In the genomic region with DNA sequence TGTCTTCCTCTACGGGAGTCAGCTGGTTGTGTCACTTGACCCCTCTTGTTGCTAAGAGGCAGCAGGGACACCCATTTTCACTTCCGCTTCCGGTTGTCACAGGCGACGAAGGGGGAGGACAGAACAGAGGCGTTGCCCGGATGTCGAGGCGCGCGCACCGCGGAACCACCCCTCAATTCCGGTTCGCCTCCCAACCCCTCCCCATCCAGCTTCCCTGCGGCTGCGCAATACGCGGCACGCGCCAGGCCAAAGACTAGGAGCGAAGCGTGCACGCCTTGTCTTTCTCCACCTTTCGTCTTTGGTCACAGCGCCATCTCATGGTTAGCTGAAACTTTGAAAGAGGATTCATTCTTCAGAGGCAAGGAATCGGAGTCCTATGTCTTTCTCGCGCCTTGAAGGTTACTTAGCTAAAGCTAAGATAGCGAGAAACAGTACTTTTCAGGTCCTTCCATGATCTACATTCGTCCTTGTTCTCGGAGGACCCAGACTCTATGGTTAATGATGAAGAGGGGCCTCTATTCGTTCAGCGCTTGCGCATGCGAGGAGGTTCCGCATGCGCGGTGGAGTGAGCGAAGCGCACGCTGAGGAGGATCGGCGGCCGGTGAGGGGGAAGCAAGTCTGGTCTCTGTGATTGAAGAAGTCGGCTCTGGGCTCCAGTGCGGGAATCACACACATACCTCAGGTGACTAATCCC, we compare ENCODE assay signal across 8 cellular contexts. TPM values are rescaled to one million over a fixed set of nuclear protein-coding genes. Genes with fewer than 3 reads are reported as not detected.
DNase-seq lines count a peak whose midpoint lies in the region; TF ChIP-seq lines count a peak whose summit lies in the region.

Gene ATP6V1D, minus strand, starts transcription at position 30 of the 694 bp plus-strand sequence. CDS start 106 bp downstream, outside the sequence.
Gene EIF2S1, plus strand, starts transcription at position 554 of the 694 bp plus-strand sequence. CDS start 4,440 bp downstream, outside the sequence.

- H3K36me3 ChIP-seq in GM06990 (ENCODE audit: control insufficient read depth, insufficient read depth, low read length), result no peaks in the 10 kb centered on the region; the same call in 1 of the 2 replicates
- H3K36me3 ChIP-seq in SK-N-MC (ENCODE audit: insufficient read depth, low read length), result peaks cover 23% of the 10 kb centered on the region

- no peaks in the 10 kb centered on the region for H3K27me3 ChIP-seq in GM06990 (replicated peaks; ENCODE audit: control insufficient read depth, insufficient read depth, low read length)

- DNase-seq in GM06990 (ENCODE audit: extremely low read depth, insufficient read length), result peak; percentile 100
- DNase-seq in HFF-Myc (ENCODE audit: extremely low read depth, low read depth), result peak; percentile 99
- peak; percentile 96 for DNase-seq in NAMALWA (ENCODE audit: low spot score)
- DNase-seq in SK-N-MC (ENCODE audit: low read depth, low spot score), result peak; percentile 91
- peak; percentile 99 for DNase-seq in activated naive CD4-positive, alpha-beta T cell treated with anti-CD3 and anti-CD28 coated beads, Interleukin-2, amount 50 U/mL, for 16 hours
- peak; percentile 97 for DNase-seq in germinal center (ENCODE audit: low spot score)
- peak; percentile 90 to 100 (median 99) for DNase-seq in nucleus accumbens (lab: John Stamatoyannopoulos, UW)

- H3K27ac ChIP-seq in SK-N-MC, result peak within 1 kb of the TSS; percentile 99
- H3K27ac ChIP-seq in temporal lobe (ENCODE audit: low read depth, low read length), result peak within 1 kb of the TSS; percentile 96

- TF ChIP-seq CTCF in GM06990 (IDR thresholded peaks at IDR 0.05; ENCODE audit: insufficient read depth, low read length, poor library complexity, severe bottlenecking) (peak; percentile 97), HFF-Myc (IDR thresholded peaks at IDR 0.05; ENCODE audit: low read depth, low read length, missing control alignments) (peak; percentile 96)

- H3K9me3 ChIP-seq in SK-N-MC (ENCODE audit: low read depth, low read length), result no peaks in the 10 kb centered on the region

- H3K4me3 ChIP-seq in GM06990 (replicated peaks; ENCODE audit: low read depth, low read length) (peak within 1 kb of the TSS; percentile 98), HFF-Myc (replicated peaks; ENCODE audit: low read depth, low read length) (peak within 1 kb of the TSS; percentile 97), SK-N-MC (peak within 1 kb of the TSS; percentile 91)

- H3K9ac ChIP-seq in SK-N-MC (ENCODE audit: insufficient read length), result peak within 1 kb of the TSS; percentile 100

RNA-seq across cellular contexts. Expression of gene ATP6V1D, which starts in this region (rescaled TPM):
- total RNA-seq in temporal lobe, result 118 TPM

RNA-seq across cellular contexts. Expression of gene EIF2S1, which starts in this region (rescaled TPM):
- total RNA-seq in temporal lobe, result 105 TPM

Comparison
In these comparisons a context has a peak if more than half of its experiments do, and no peak if none do; other contexts are left out.
1. Peak in every context shown above with its lines: DNase-seq, H3K4me3 ChIP-seq and H3K27ac ChIP-seq.